24 cellular contexts compared by ENCODE assay signal in genomic region chr1:54159733-54160316, GRCh38. TPM values are rescaled to one million over a fixed set of nuclear protein-coding genes. Genes with fewer than 3 reads are reported as not detected.
DNase-seq lines count a peak whose midpoint lies in the region; ATAC-seq, FAIRE-seq and TF ChIP-seq lines count a peak whose summit lies in the region.
"Had no signal": no experiment of that assay in that cellular context is flagged by ENCODE, and none has a peak within 500 bp of the region (broad histone marks: within the 10 kb centered on the region; RNA-seq: fewer than 3 reads in every experiment).

No MANE protein-coding gene starts in this region.

- H3K4me1 ChIP-seq in HepG2 (ENCODE audit: insufficient read depth, low read length): peaks cover 29% of the 10 kb centered on the region
- no peaks in the 10 kb centered on the region for H3K4me1 ChIP-seq in right lobe of liver
- H3K4me1 ChIP-seq in mesenchymal stem cell (ENCODE audit: control insufficient read depth, insufficient read depth, low read depth, low read length): peaks cover 6% of the 10 kb centered on the region
- H3K4me1 ChIP-seq in trophoblast cell (ENCODE audit: control insufficient read depth in 1 of 2, insufficient read depth in 2 of 2, low read length in 2 of 2): peaks cover 9 to 15% of the 10 kb centered on the region in 2 experiments
- H3K4me1 ChIP-seq: SJCRH30 had no signal

- no TSS peak for BruUV-seq in HepG2 (replicated peaks; lab: Mats Ljungman, UMichigan)

- intact Hi-C loops in HepG2 (cut with micrococcal nuclease; ENCODE audit: unreplicated experiment) (no loop called here), right lobe of liver (cut with DNase I) (no loop called here)
- intact Hi-C loops in activated naive CD4-positive, alpha-beta T cell treated with anti-CD3 and anti-CD28 coated beads for 36 hours (cut with micrococcal nuclease): no loop called here

- H2AFZ ChIP-seq in HepG2 (ENCODE audit: low read length): no peak overlapping the region
- H2AFZ ChIP-seq in mesenchymal stem cell (ENCODE audit: low read depth, low read length): no peak overlapping the region
- H2AFZ ChIP-seq in trophoblast cell (ENCODE audit: insufficient read depth, low read length, poor library complexity): no peak overlapping the region

- no peaks in the 10 kb centered on the region for H3K9me3 Mint-ChIP-seq in activated naive CD4-positive, alpha-beta T cell treated with anti-CD3 and anti-CD28 coated beads for 36 hours

- H3K27ac Mint-ChIP-seq in activated naive CD4-positive, alpha-beta T cell treated with anti-CD3 and anti-CD28 coated beads for 36 hours: no peak overlapping the region

- TF ChIP-seq CTCF in HepG2 (CRISPR knock-in tag; IDR thresholded peaks at IDR 0.05): no peak
- no peak for TF ChIP-seq CTCF in right lobe of liver (IDR thresholded peaks at IDR 0.05)

- H4K20me1 ChIP-seq in HepG2 (ENCODE audit: insufficient read depth, low read length): no peaks in the 10 kb centered on the region

- H4K12ac ChIP-seq in trophoblast cell (ENCODE audit: low read depth, low read length): no peak overlapping the region

- H3K9me3 ChIP-seq in HepG2 (ENCODE audit: low read length): no peaks in the 10 kb centered on the region
- no peaks in the 10 kb centered on the region for H3K9me3 ChIP-seq in right lobe of liver
- H3K9me3 ChIP-seq in mesenchymal stem cell (ENCODE audit: control insufficient read depth, low read length): no peaks in the 10 kb centered on the region
- H3K9me3 ChIP-seq in trophoblast cell (ENCODE audit: insufficient read depth, low read depth, low read length): no peaks in the 10 kb centered on the region
- H3K9me3 ChIP-seq: SJCRH30 had no signal

- in situ Hi-C loops in HepG2 (cut with HindIII; ENCODE audit: extremely low pct_ligation_motif_present, low pct_unique_long_range_greater_than_20kb): no loop called here

- H3K4me3 ChIP-seq in HepG2 (replicated peaks in 1 of 3; ENCODE audit: insufficient read depth in 1 of 3, low read depth in 2 of 3, low read length in 3 of 3) (no peak overlapping the region), right lobe of liver (no peak overlapping the region), mesenchymal stem cell (ENCODE audit: insufficient read depth in 1 of 2, low read depth in 1 of 2, low read length in 2 of 2) (no peak overlapping the region), trophoblast cell (ENCODE audit: low read depth, low read length) (no peak overlapping the region)
- H3K4me3 ChIP-seq: SJCRH30 had no signal

- TF ChIP-seq RAD21 in HepG2 (CRISPR knock-in tag; IDR thresholded peaks at IDR 0.05): no peak

- H3K23ac ChIP-seq in mesenchymal stem cell (ENCODE audit: low read length in 2 of 2) (no peak overlapping the region), trophoblast cell (ENCODE audit: low read length) (no peak overlapping the region)

- H3K36me3 ChIP-seq in HepG2 (replicated peaks in 1 of 2; ENCODE audit: control insufficient read depth in 1 of 2, insufficient read depth in 2 of 2, low read length in 2 of 2) (no peaks in the 10 kb centered on the region), right lobe of liver (no peaks in the 10 kb centered on the region), mesenchymal stem cell (ENCODE audit: control insufficient read depth in 1 of 2, insufficient read depth in 2 of 2, low read depth in 1 of 2, low read length in 2 of 2) (no peaks in the 10 kb centered on the region), trophoblast cell (ENCODE audit: control insufficient read depth in 1 of 2, insufficient read depth in 2 of 2, low read length in 2 of 2) (no peaks in the 10 kb centered on the region)
- H3K36me3 ChIP-seq: SJCRH30 had no signal

- no peak for TF ChIP-seq POLR2A in HepG2 (IDR thresholded peaks at IDR 0.05; ENCODE audit: insufficient read depth in 1 of 2, low read depth in 2 of 2, low read length in 2 of 2)
- no peak for TF ChIP-seq POLR2A in right lobe of liver (IDR thresholded peaks at IDR 0.05)

- no peak for FAIRE-seq in HepG2 (lab: Jason Lieb, UNC)
- FAIRE-seq: G401.6, GM18507, GM19239 had no signal

- no peak overlapping the region for H2AK5ac ChIP-seq in mesenchymal stem cell (ENCODE audit: low read length, severe bottlenecking)
- peak overlapping the region; percentile 27 for H2AK5ac ChIP-seq in trophoblast cell (ENCODE audit: low read length)

- H4K91ac ChIP-seq in mesenchymal stem cell (ENCODE audit: low read length): peak overlapping the region; percentile 61
- peak overlapping the region; percentile 6 for H4K91ac ChIP-seq in trophoblast cell (ENCODE audit: low read depth, low read length)

- CTCF ChIA-PET in HepG2 (lab: Yijun Ruan, JAX; ENCODE audit: low intra/inter-chr PET ratio, low total read pairs): no interaction called here
- CTCF ChIA-PET in activated naive CD4-positive, alpha-beta T cell treated with anti-CD3 and anti-CD28 coated beads for 36 hours (lab: Charles Lee): no interaction called here

- WGBS in HepG2 (ENCODE audit: low lambda C conversion rate): 0% methylated on average over 4 of the region's 4 CpGs
- 76% methylated on average over 2 of the region's 4 CpGs for WGBS in right lobe of liver (ENCODE audit: insufficient coverage, low coverage, low lambda C conversion rate, missing lambda C conversion rate)
- 77% methylated on average over 4 of the region's 4 CpGs for WGBS in mesenchymal stem cell
- no CpG with 5 or more reads among the region's 4 CpGs for WGBS in trophoblast cell (ENCODE audit: extremely low coverage, insufficient coverage, insufficient read length)

- peak; percentile 27 for ATAC-seq in HepG2
- ATAC-seq in right lobe of liver: no peak

- H3K4me2 ChIP-seq in HepG2 (ENCODE audit: low read depth, low read length) (no peak overlapping the region), mesenchymal stem cell (ENCODE audit: low read length, poor library complexity, severe bottlenecking) (no peak overlapping the region), trophoblast cell (ENCODE audit: low read length) (no peak overlapping the region)

- peak overlapping the region; percentile 37 for H2BK15ac ChIP-seq in mesenchymal stem cell (ENCODE audit: low read depth, poor library complexity, severe bottlenecking)

- DNase-seq in HepG2 (ENCODE audit: low spot score): no peak
- DNase-seq in right lobe of liver: no peak
- DNase-seq in mesenchymal stem cell: no peak
- no peak for DNase-seq in trophoblast cell
- DNase-seq in central memory CD4-positive, alpha-beta T cell: no peak
- no peak for DNase-seq in NCI-H2081 (lab: John Stamatoyannopoulos, UW)
- DNase-seq in activated naive CD4-positive, alpha-beta T cell treated with anti-CD3 and anti-CD28 coated beads for 36 hours: no peak
- DNase-seq: AML-193, GOT3, Kasumi-1, NCI-H1048, NCI-H1417 treated with DMSO at 0.1 percent for 48 hours, NCI-H187, NCI-H69, SJCRH30 had no signal

- TF ChIP-seq EP300 in HepG2 (IDR thresholded peaks at IDR 0.05; ENCODE audit: low read depth in 2 of 2, low read length in 2 of 2) (no peak), HepG2 (CRISPR knock-in tag; IDR thresholded peaks at IDR 0.05; ENCODE audit: borderline replicate concordance) (no peak)

- no peak overlapping the region for H2BK12ac ChIP-seq in mesenchymal stem cell (ENCODE audit: low read length in 2 of 2)
- H2BK12ac ChIP-seq in trophoblast cell (ENCODE audit: low read length): peak overlapping the region; percentile 54

- H3K18ac ChIP-seq in mesenchymal stem cell (ENCODE audit: low read depth in 1 of 2, low read length in 2 of 2) (no peak overlapping the region), trophoblast cell (ENCODE audit: low read length) (no peak overlapping the region)

- no peak overlapping the region for H4K8ac ChIP-seq in mesenchymal stem cell (ENCODE audit: low read length)
- H4K8ac ChIP-seq in trophoblast cell (ENCODE audit: low read depth, low read length): no peak overlapping the region

- H3K79me1 ChIP-seq in mesenchymal stem cell (replicated peaks; ENCODE audit: low read length, poor library complexity, severe bottlenecking) (no peaks in the 10 kb centered on the region), trophoblast cell (ENCODE audit: low read length) (no peaks in the 10 kb centered on the region)

- no peak overlapping the region for H3K4me3 Mint-ChIP-seq in activated naive CD4-positive, alpha-beta T cell treated with anti-CD3 and anti-CD28 coated beads for 36 hours
- H3K4me3 Mint-ChIP-seq: CD14-positive monocyte had no signal

- peak overlapping the region in 1 of 2 experiments; percentile 69 for H3K14ac ChIP-seq in mesenchymal stem cell (ENCODE audit: low read length in 2 of 2)
- H3K14ac ChIP-seq in trophoblast cell (ENCODE audit: low read length): peak overlapping the region; percentile 51

- no peaks in the 10 kb centered on the region; a peak in 2 of 5 replicates for H3K27me3 ChIP-seq in HepG2 (ENCODE audit: control insufficient read depth in 1 of 2, insufficient read depth in 2 of 2, low read length in 2 of 2)
- H3K27me3 ChIP-seq in right lobe of liver: no peaks in the 10 kb centered on the region
- H3K27me3 ChIP-seq in mesenchymal stem cell (ENCODE audit: control insufficient read depth in 1 of 2, insufficient read depth in 1 of 2, low read length in 2 of 2): peaks cover 24 to 27% of the 10 kb centered on the region in 2 experiments
- no peaks in the 10 kb centered on the region for H3K27me3 ChIP-seq in trophoblast cell (ENCODE audit: insufficient read depth, low read length)
- H3K27me3 ChIP-seq: SJCRH30 had no signal

- POLR2A ChIA-PET in HepG2 (lab: Yijun Ruan, JAX): no interaction called here

- no peaks in the 10 kb centered on the region for H3K4me1 Mint-ChIP-seq in activated naive CD4-positive, alpha-beta T cell treated with anti-CD3 and anti-CD28 coated beads for 36 hours (ENCODE audit: low read depth)

- H3K36me3 Mint-ChIP-seq in activated naive CD4-positive, alpha-beta T cell treated with anti-CD3 and anti-CD28 coated beads for 36 hours (ENCODE audit: low read depth): no peaks in the 10 kb centered on the region
- H3K36me3 Mint-ChIP-seq: CD14-positive monocyte had no signal

- H3K9ac ChIP-seq in HepG2 (ENCODE audit: insufficient read depth, low read depth, low read length): no peak overlapping the region
- H3K9ac ChIP-seq in mesenchymal stem cell (ENCODE audit: low read length): no peak overlapping the region
- no peak overlapping the region for H3K9ac ChIP-seq in trophoblast cell (ENCODE audit: low read length)

- H3K27ac ChIP-seq in HepG2 (ENCODE audit: extremely low read length, insufficient read depth, low read length) (no peak overlapping the region), right lobe of liver (no peak overlapping the region), mesenchymal stem cell (ENCODE audit: low read length, poor library complexity, severe bottlenecking) (no peak overlapping the region), trophoblast cell (ENCODE audit: low read depth, low read length) (no peak overlapping the region)
- H3K27ac ChIP-seq: SJCRH30 had no signal

- H3K4ac ChIP-seq in mesenchymal stem cell (ENCODE audit: low read depth in 1 of 2, low read length in 2 of 2): no peak overlapping the region
- no peak overlapping the region for H3K4ac ChIP-seq in trophoblast cell (ENCODE audit: low read depth, low read length)

- H2BK5ac ChIP-seq in mesenchymal stem cell (ENCODE audit: low read depth, low read length, poor library complexity, severe bottlenecking): no peak overlapping the region
- H2BK5ac ChIP-seq in trophoblast cell (ENCODE audit: low read depth, low read length, poor library complexity): no peak overlapping the region

- no peaks in the 10 kb centered on the region for H3K79me2 ChIP-seq in HepG2 (ENCODE audit: insufficient read depth, low read length)
- no peaks in the 10 kb centered on the region for H3K79me2 ChIP-seq in trophoblast cell (ENCODE audit: control insufficient read depth, insufficient read depth, low read length, poor library complexity)

- no peaks in the 10 kb centered on the region for H3K27me3 Mint-ChIP-seq in activated naive CD4-positive, alpha-beta T cell treated with anti-CD3 and anti-CD28 coated beads for 36 hours (ENCODE audit: low read depth)

- no peak overlapping the region for H2BK120ac ChIP-seq in mesenchymal stem cell (ENCODE audit: low read depth, low read length)
- no peak overlapping the region for H2BK120ac ChIP-seq in trophoblast cell (ENCODE audit: insufficient read depth, low read length, poor library complexity)

RNA-seq across cellular contexts. Expression of gene CDCP2, which starts 7.0 kb away (rescaled TPM):
- not detected in 2 replicates for total RNA-seq in HepG2 (2016; rRNA removed; fragmentation: Illumina TruSeq; extraction: Trizol)
- not detected in 2 replicates for total RNA-seq in HepG2 (2016; cell fraction: cytosol; rRNA removed; fragmentation: Illumina TruSeq; extraction: Trizol; ENCODE audit: low read depth)
- total RNA-seq in HepG2 (2016; cell fraction: insoluble cytoplasmic fraction; rRNA removed; fragmentation: Illumina TruSeq; extraction: Trizol): not detected in 2 replicates
- not detected in 2 replicates for total RNA-seq in HepG2 (2016; cell fraction: membrane; rRNA removed; fragmentation: Illumina TruSeq; extraction: Trizol)
- total RNA-seq in HepG2 (2016; cell fraction: nucleus; rRNA removed; fragmentation: Illumina TruSeq; extraction: Trizol): not detected in 2 replicates
- polyA plus RNA-seq in HepG2 (2011; rRNA removed): 0.03 TPM in 1 of 2 replicates, not detected in the other
- polyA plus RNA-seq in HepG2 (2011; cell fraction: cytosol; rRNA removed): not detected in 2 replicates
- not detected in 2 replicates for polyA plus RNA-seq in HepG2 (2011; cell fraction: nucleus; rRNA removed)
- not detected in 2 replicates for polyA plus RNA-seq in HepG2 (2012)
- polyA plus RNA-seq in HepG2 (2016; cell fraction: cytosol; fragmentation: Illumina TruSeq; extraction: Trizol; ENCODE audit: low read depth): not detected in 2 replicates
- not detected in 2 replicates for polyA plus RNA-seq in HepG2 (2016; cell fraction: insoluble cytoplasmic fraction; fragmentation: Illumina TruSeq; extraction: Trizol; ENCODE audit: low read depth)
- polyA plus RNA-seq in HepG2 (2016; cell fraction: membrane; fragmentation: Illumina TruSeq; extraction: Trizol; ENCODE audit: low read depth): not detected in 2 replicates
- polyA plus RNA-seq in HepG2 (2016; cell fraction: nucleus; fragmentation: Illumina TruSeq; extraction: Trizol; ENCODE audit: insufficient read depth, low read depth): not detected in 2 replicates
- not detected in 2 replicates for polyA minus RNA-seq in HepG2 (2011; rRNA and poly(A)+ RNA removed; ENCODE audit: low replicate concordance)
- not detected in 2 replicates for polyA minus RNA-seq in HepG2 (2011; cell fraction: cytosol; rRNA and poly(A)+ RNA removed)
- polyA minus RNA-seq in HepG2 (2011; cell fraction: nucleus; rRNA and poly(A)+ RNA removed): not detected in 2 replicates
- total RNA-seq in right lobe of liver: not detected
- polyA plus RNA-seq in mesenchymal stem cell (2013, experiment 1 of 2): not detected
- polyA plus RNA-seq in mesenchymal stem cell (2013, experiment 2 of 2): not detected
- polyA plus RNA-seq in trophoblast cell (2013): not detected in 2 replicates
- not detected for total RNA-seq in activated naive CD4-positive, alpha-beta T cell treated with anti-CD3 and anti-CD28 coated beads for 36 hours
- total RNA-seq: A172, Daoy, MCF 10A, NCI-H460, SJCRH30 had no signal
- polyA plus RNA-seq: AG04450, CD14-positive monocyte had no signal

RNA-seq across cellular contexts. Expression of gene CYB5RL, which starts 40.0 kb away (rescaled TPM):
- 4.1 and 5.0 TPM in 2 replicates for total RNA-seq in HepG2 (2016; rRNA removed; fragmentation: Illumina TruSeq; extraction: Trizol)
- 4.4 and 6.3 TPM in 2 replicates for total RNA-seq in HepG2 (2016; cell fraction: cytosol; rRNA removed; fragmentation: Illumina TruSeq; extraction: Trizol; ENCODE audit: low read depth)
- total RNA-seq in HepG2 (2016; cell fraction: insoluble cytoplasmic fraction; rRNA removed; fragmentation: Illumina TruSeq; extraction: Trizol): 4.6 and 4.8 TPM in 2 replicates
- 4.8 and 6.3 TPM in 2 replicates for total RNA-seq in HepG2 (2016; cell fraction: membrane; rRNA removed; fragmentation: Illumina TruSeq; extraction: Trizol)
- total RNA-seq in HepG2 (2016; cell fraction: nucleus; rRNA removed; fragmentation: Illumina TruSeq; extraction: Trizol): 2.2 and 3.2 TPM in 2 replicates
- 3.7 and 3.9 TPM in 2 replicates for polyA plus RNA-seq in HepG2 (2011; rRNA removed)
- polyA plus RNA-seq in HepG2 (2011; cell fraction: cytosol; rRNA removed): 3.2 TPM in 2 replicates
- 6.4 and 7.3 TPM in 2 replicates for polyA plus RNA-seq in HepG2 (2011; cell fraction: nucleus; rRNA removed)
- 2.2 and 2.6 TPM in 2 replicates for polyA plus RNA-seq in HepG2 (2012)
- polyA plus RNA-seq in HepG2 (2016; cell fraction: cytosol; fragmentation: Illumina TruSeq; extraction: Trizol; ENCODE audit: low read depth): 5.6 and 6.5 TPM in 2 replicates
- 2.7 and 2.9 TPM in 2 replicates for polyA plus RNA-seq in HepG2 (2016; cell fraction: insoluble cytoplasmic fraction; fragmentation: Illumina TruSeq; extraction: Trizol; ENCODE audit: low read depth)
- polyA plus RNA-seq in HepG2 (2016; cell fraction: membrane; fragmentation: Illumina TruSeq; extraction: Trizol; ENCODE audit: low read depth): 3.5 and 4.4 TPM in 2 replicates
- polyA plus RNA-seq in HepG2 (2016; cell fraction: nucleus; fragmentation: Illumina TruSeq; extraction: Trizol; ENCODE audit: insufficient read depth, low read depth): 4.5 and 5.3 TPM in 2 replicates
- polyA minus RNA-seq in HepG2 (2011; rRNA and poly(A)+ RNA removed; ENCODE audit: low replicate concordance): 5.6 and 19.2 TPM in 2 replicates
- polyA minus RNA-seq in HepG2 (2011; cell fraction: cytosol; rRNA and poly(A)+ RNA removed): 0.79 and 1.4 TPM in 2 replicates
- polyA minus RNA-seq in HepG2 (2011; cell fraction: nucleus; rRNA and poly(A)+ RNA removed): 3.5 and 6.2 TPM in 2 replicates
- 1 to 10 TPM; 2.5 to 4.6 (median 3.0) TPM for total RNA-seq in right lobe of liver
- 4.3 TPM for polyA plus RNA-seq in mesenchymal stem cell (2013, experiment 1 of 2)
- 3.4 TPM for polyA plus RNA-seq in mesenchymal stem cell (2013, experiment 2 of 2)
- 2.4 and 2.5 TPM in 2 replicates for polyA plus RNA-seq in trophoblast cell (2013)
- 10 to 100 TPM; 12.7 to 13.6 TPM for total RNA-seq in activated naive CD4-positive, alpha-beta T cell treated with anti-CD3 and anti-CD28 coated beads for 36 hours

RNA-seq across cellular contexts. Expression of gene MRPL37, which starts 40.1 kb away (rescaled TPM):
- total RNA-seq in HepG2 (2016; rRNA removed; fragmentation: Illumina TruSeq; extraction: Trizol): 127 and 143 TPM in 2 replicates
- total RNA-seq in HepG2 (2016; cell fraction: cytosol; rRNA removed; fragmentation: Illumina TruSeq; extraction: Trizol; ENCODE audit: low read depth): 107 and 109 TPM in 2 replicates
- 123 and 145 TPM in 2 replicates for total RNA-seq in HepG2 (2016; cell fraction: insoluble cytoplasmic fraction; rRNA removed; fragmentation: Illumina TruSeq; extraction: Trizol)
- 128 and 139 TPM in 2 replicates for total RNA-seq in HepG2 (2016; cell fraction: membrane; rRNA removed; fragmentation: Illumina TruSeq; extraction: Trizol)
- total RNA-seq in HepG2 (2016; cell fraction: nucleus; rRNA removed; fragmentation: Illumina TruSeq; extraction: Trizol): 50.3 and 58.7 TPM in 2 replicates
- 26.5 and 31.7 TPM in 2 replicates for polyA plus RNA-seq in HepG2 (2011; rRNA removed)
- polyA plus RNA-seq in HepG2 (2011; cell fraction: cytosol; rRNA removed): 31.8 and 37.2 TPM in 2 replicates
- 15.6 and 18.1 TPM in 2 replicates for polyA plus RNA-seq in HepG2 (2011; cell fraction: nucleus; rRNA removed)
- polyA plus RNA-seq in HepG2 (2012): 81.3 and 106 TPM in 2 replicates
- polyA plus RNA-seq in HepG2 (2016; cell fraction: cytosol; fragmentation: Illumina TruSeq; extraction: Trizol; ENCODE audit: low read depth): 175 and 183 TPM in 2 replicates
- 248 and 256 TPM in 2 replicates for polyA plus RNA-seq in HepG2 (2016; cell fraction: insoluble cytoplasmic fraction; fragmentation: Illumina TruSeq; extraction: Trizol; ENCODE audit: low read depth)
- 177 and 183 TPM in 2 replicates for polyA plus RNA-seq in HepG2 (2016; cell fraction: membrane; fragmentation: Illumina TruSeq; extraction: Trizol; ENCODE audit: low read depth)
- polyA plus RNA-seq in HepG2 (2016; cell fraction: nucleus; fragmentation: Illumina TruSeq; extraction: Trizol; ENCODE audit: insufficient read depth, low read depth): 106 TPM in 2 replicates
- 34.6 and 75.1 TPM in 2 replicates for polyA minus RNA-seq in HepG2 (2011; rRNA and poly(A)+ RNA removed; ENCODE audit: low replicate concordance)
- polyA minus RNA-seq in HepG2 (2011; cell fraction: cytosol; rRNA and poly(A)+ RNA removed): 16.6 and 17.3 TPM in 2 replicates
- polyA minus RNA-seq in HepG2 (2011; cell fraction: nucleus; rRNA and poly(A)+ RNA removed): 12.8 and 13.4 TPM in 2 replicates
- total RNA-seq in right lobe of liver: 100 to 1,000 TPM in 1 of 6 experiments, 10 to 100 TPM in 5; 56.2 to 108 (median 73.4) TPM
- polyA plus RNA-seq in mesenchymal stem cell (2013, experiment 1 of 2): 83.1 TPM
- polyA plus RNA-seq in mesenchymal stem cell (2013, experiment 2 of 2): 84.0 TPM
- 76.0 and 77.4 TPM in 2 replicates for polyA plus RNA-seq in trophoblast cell (2013)
- total RNA-seq in activated naive CD4-positive, alpha-beta T cell treated with anti-CD3 and anti-CD28 coated beads for 36 hours: 100 to 1,000 TPM; 203 to 211 TPM
